In genomic region chr2:9306910-9307309, GRCh38 we compare ENCODE assay signal across 14 cellular contexts.
DNase-seq lines count a peak whose midpoint lies in the region; ATAC-seq and TF ChIP-seq lines count a peak whose summit lies in the region.
"Had no signal": no experiment of that assay in that cellular context is flagged by ENCODE, and none has a peak within 500 bp of the region (broad histone marks: within the 10 kb centered on the region; RNA-seq: fewer than 3 reads in every experiment).

No MANE protein-coding gene starts in this region.

- H3K9me2 ChIP-seq in GM23338 (ENCODE audit: insufficient read depth): no peaks in the 10 kb centered on the region

- H2AFZ ChIP-seq in GM23338: no peak overlapping the region

- H3K9me3 ChIP-seq in stomach smooth muscle (ENCODE audit: control insufficient read depth in 2 of 2, low read length in 2 of 2): no peaks in the 10 kb centered on the region

- ATAC-seq in GM23338 (peak; percentile 51), left colon (no peak), HG02885 (IDR thresholded peaks at IDR 0.05; ENCODE audit: poor library complexity, unreplicated experiment) (no peak)

- 0 out of 2 replicates have a peak, but pooled peaks cover 4% of the 10 kb centered on the region for H3K4me1 ChIP-seq in GM23338 (ENCODE audit: insufficient read depth)
- peaks cover 52% of the 10 kb centered on the region for H3K4me1 ChIP-seq in stomach smooth muscle (ENCODE audit: control insufficient read depth, insufficient read depth, low read length)

- TF ChIP-seq CTCF in GM23338 (conservative IDR thresholded peaks at IDR 0.05; ENCODE audit: low read depth in 2 of 2): no peak

- peaks cover 25% of the 10 kb centered on the region for H3K4me1 Mint-ChIP-seq in GM23338

- H3K36me3 ChIP-seq in GM23338 (ENCODE audit: insufficient read depth) (no peaks in the 10 kb centered on the region), stomach smooth muscle (ENCODE audit: control insufficient read depth in 2 of 2, insufficient read depth in 2 of 2, low read length in 2 of 2) (no peaks in the 10 kb centered on the region)

- H3K9ac ChIP-seq in stomach smooth muscle (ENCODE audit: low read length in 2 of 2): no peak overlapping the region

- no peak overlapping the region for H3K4me3 Mint-ChIP-seq in GM23338
- H3K4me3 Mint-ChIP-seq: activated naive CD4-positive, alpha-beta T cell treated with anti-CD3 and anti-CD28 coated beads, Interleukin-2, amount 50 U/mL, for 24 hours had no signal

- H3K27me3 Mint-ChIP-seq in GM23338 (ENCODE audit: insufficient read depth, low read depth, poor library complexity): peaks cover 6% of the 10 kb centered on the region
- H3K27me3 Mint-ChIP-seq: activated naive CD4-positive, alpha-beta T cell treated with anti-CD3 and anti-CD28 coated beads, Interleukin-2, amount 50 U/mL, for 24 hours had no signal

- intact Hi-C loops in left colon (cut with DNase I, micrococcal nuclease): no loop called here

- no peak overlapping the region for H3K4me2 ChIP-seq in GM23338

- no peaks in the 10 kb centered on the region for H3K9me3 Mint-ChIP-seq in GM23338
- H3K9me3 Mint-ChIP-seq: activated naive CD4-positive, alpha-beta T cell treated with anti-CD3 and anti-CD28 coated beads, Interleukin-2, amount 50 U/mL, for 24 hours had no signal

- H3K36me3 Mint-ChIP-seq in GM23338 (ENCODE audit: low read depth): no peaks in the 10 kb centered on the region
- H3K36me3 Mint-ChIP-seq: activated naive CD4-positive, alpha-beta T cell treated with anti-CD3 and anti-CD28 coated beads, Interleukin-2, amount 50 U/mL, for 24 hours had no signal

- H3K27me3 ChIP-seq in GM23338 (ENCODE audit: insufficient read depth) (no peaks in the 10 kb centered on the region), layer of hippocampus (ENCODE audit: control insufficient read depth, insufficient read depth, low read length) (no peaks in the 10 kb centered on the region), stomach smooth muscle (ENCODE audit: control insufficient read depth in 1 of 2, insufficient read depth in 2 of 2, low read length in 2 of 2) (no peaks in the 10 kb centered on the region)

- no peaks in the 10 kb centered on the region for H3K79me2 ChIP-seq in GM23338 (replicated peaks; ENCODE audit: insufficient read depth)

- H4K20me1 ChIP-seq in GM23338 (replicated peaks; ENCODE audit: insufficient read depth): peaks cover 9% of the 10 kb centered on the region; the same call in 1 of the 2 replicates

- H3K27ac ChIP-seq in GM23338 (ENCODE audit: low read depth) (no peak overlapping the region), layer of hippocampus (ENCODE audit: low read depth, low read length) (peak overlapping the region; percentile 68), stomach smooth muscle (ENCODE audit: low read length) (peak overlapping the region; percentile 71)

- no peak overlapping the region for H3K4me3 ChIP-seq in GM23338
- H3K4me3 ChIP-seq in stomach smooth muscle (ENCODE audit: low read length in 2 of 2): no peak overlapping the region

- no peaks in the 10 kb centered on the region for H3F3A ChIP-seq in GM23338 (replicated peaks; ENCODE audit: low read depth)

- DNase-seq in GM23338 (ENCODE audit: low spot score): no peak
- DNase-seq in astrocyte of the hippocampus (ENCODE audit: low read depth, low spot score): peak; percentile 12
- DNase-seq in left colon: no peak
- DNase-seq in SKM-1 treated with dmso at 0.1 percent for 144 hours (lab: John Stamatoyannopoulos, UW; ENCODE audit: unreplicated experiment): no peak
- DNase-seq in effector CD8-positive, alpha-beta T cell (lab: John Stamatoyannopoulos, UW): no peak
- DNase-seq: activated CD4-positive, alpha-beta T cell treated with anti-CD3 and anti-CD28 coated beads for 48 hours; activated T-cell treated with anti-CD3 and anti-CD28 coated beads for 4 hours; DMS53; kidney glomerular epithelial cell; SHP77 had no signal

- no peak overlapping the region for H3K27ac Mint-ChIP-seq in GM23338
- H3K27ac Mint-ChIP-seq: activated naive CD4-positive, alpha-beta T cell treated with anti-CD3 and anti-CD28 coated beads, Interleukin-2, amount 50 U/mL, for 24 hours had no signal

TF ChIP-seq in GM23338, 12 proteins besides CTCF, POLR2A, EP300 and RAD21 (continues in another document):
- TF ChIP-seq REST (IDR thresholded peaks at IDR 0.05; ENCODE audit: unreplicated experiment) (no peak), JUNB (IDR thresholded peaks at IDR 0.05; ENCODE audit: unreplicated experiment) (no peak), ETS1 (IDR thresholded peaks at IDR 0.05) (no peak), ZNF114 (CRISPR knock-in tag; IDR thresholded peaks at IDR 0.05) (no peak)
